ENCODE assay signal across 19 cellular contexts in the genomic region with DNA sequence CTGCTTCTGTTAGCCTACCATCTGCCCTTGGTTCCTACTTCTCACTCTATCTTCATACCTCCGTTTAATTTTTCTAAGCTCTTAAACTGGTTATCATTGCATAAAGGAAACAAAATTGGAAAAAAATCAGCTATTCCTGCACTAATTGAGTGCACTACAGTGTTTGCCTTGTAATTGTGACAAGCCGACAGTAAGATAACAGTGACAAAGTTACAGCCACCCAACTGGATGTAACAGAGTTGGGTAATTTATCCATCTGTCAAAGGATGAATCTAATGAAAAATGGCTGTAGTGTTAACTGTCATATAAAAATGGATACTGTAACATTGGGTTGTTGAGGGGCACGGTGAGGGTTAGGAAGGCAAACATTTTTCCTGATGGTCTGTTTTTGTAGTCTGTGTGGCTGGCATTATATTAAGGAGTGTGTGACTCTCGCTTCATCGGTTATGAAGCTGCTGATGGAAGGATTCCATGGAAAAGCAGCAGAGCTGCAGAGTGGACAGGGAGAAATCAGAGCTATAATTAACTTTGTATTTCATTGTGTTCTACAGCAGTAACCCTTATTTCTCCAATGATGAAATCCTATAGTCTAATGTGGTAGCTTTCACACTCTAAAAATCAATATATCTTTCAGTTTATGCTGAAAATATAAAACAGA. TPM values are rescaled to one million over a fixed set of nuclear protein-coding genes. Genes with fewer than 3 reads are reported as not detected.
DNase-seq lines count a peak whose midpoint lies in the region; ATAC-seq, FAIRE-seq and TF ChIP-seq lines count a peak whose summit lies in the region.
"Had no signal": no experiment of that assay in that cellular context is flagged by ENCODE, and none has a peak within 500 bp of the region (broad histone marks: within the 10 kb centered on the region; RNA-seq: fewer than 3 reads in every experiment).

No MANE protein-coding gene starts in this region.

- H3K36me3 ChIP-seq in pancreas = no peaks in the 10 kb centered on the region
- H3K36me3 ChIP-seq: BLaER1 had no signal

- ATAC-seq in pancreas (peak in 3 of 4 donors; percentile 42 to 71 (median 62)), GM18868 (IDR thresholded peaks at IDR 0.05; ENCODE audit: unreplicated experiment) (no peak), HG02571 (IDR thresholded peaks at IDR 0.05; ENCODE audit: unreplicated experiment) (no peak)

- H3K4me3 ChIP-seq in pancreas = no peak overlapping the region
- H3K4me3 ChIP-seq: BLaER1, PC-9 had no signal

- FAIRE-seq in pancreas (lab: Jason Lieb, UNC) = no peak
- FAIRE-seq: H54 had no signal

- no peak for TF ChIP-seq CTCF in pancreas (IDR thresholded peaks at IDR 0.05)

- H3K27ac ChIP-seq in angular gyrus (ENCODE audit: low read depth, low read length) (peak overlapping the region; percentile 49), cingulate gyrus (ENCODE audit: low read depth, low read length) (peak overlapping the region; percentile 49), pancreas (no peak overlapping the region)
- H3K27ac ChIP-seq: BLaER1, PC-9, RWPE1 had no signal

- intact Hi-C loops in pancreas (cut with DNase I) = no loop called here

- 57% methylated on average over 5 of the region's 5 CpGs for WGBS in pancreas, 2 donors

- H3K27me3 ChIP-seq in pancreas = no peaks in the 10 kb centered on the region
- H3K27me3 ChIP-seq: BLaER1 had no signal

- no peaks in the 10 kb centered on the region for H3K9me3 ChIP-seq in pancreas
- H3K9me3 ChIP-seq: BLaER1 had no signal

- peak; percentile 35 for DNase-seq in NCI-H2171 treated with DMSO at 0.1 percent for 48 hours (lab: John Stamatoyannopoulos, UW)
- DNase-seq in NCI-H2171 (lab: John Stamatoyannopoulos, UW) = no peak
- DNase-seq in pancreas = no peak
- DNase-seq: CD4-positive, alpha-beta memory T cell; KBM-7; NCI-H1105; NCI-H2029 treated with DMSO at 0.1 percent for 48 hours; NCI-H2227 treated with DMSO at 0.1 percent for 48 hours; NCI-H510A treated with DMSO at 0.1 percent for 48 hours; PC-9 had no signal

- peaks cover 0 to 7% (median 5%) of the 10 kb centered on the region in 3 donors for H3K4me1 ChIP-seq in pancreas
- H3K4me1 ChIP-seq: BLaER1 had no signal

RNA-seq across cellular contexts. Expression of a gene that starts 12.7 kb away (rescaled TPM):
- not detected for total RNA-seq in pancreas
- polyA plus RNA-seq in pancreas = not detected
- total RNA-seq: A673; CD4-positive, alpha-beta memory T cell; PC-9; SK-MEL-5 had no signal
- polyA plus RNA-seq: CD4-positive, alpha-beta memory T cell had no signal

RNA-seq across cellular contexts. Expression of a gene that starts 43.8 kb away (rescaled TPM):
- 10 to 100 TPM; 13.7 to 19.0 (median 16.4) TPM for total RNA-seq in pancreas
- polyA plus RNA-seq in pancreas = 1 to 10 TPM; 4.8 to 9.7 TPM
- polyA plus RNA-seq: CD4-positive, alpha-beta memory T cell had no signal

Comparison
In these comparisons a context has a peak if more than half of its experiments do, and no peak if none do; other contexts are left out.
1. H3K27ac ChIP-seq: peak in angular gyrus (single experiment) and cingulate gyrus (single experiment); none in pancreas (0 of 4).
2. ATAC-seq: peak in pancreas (3 of 4); none in GM18868 (single experiment) and HG02571 (single experiment).